Comparison of ENCODE assay signal across 8 cellular contexts in genomic region chr7:50307368-50308012, GRCh38. TPM values are rescaled to one million over a fixed set of nuclear protein-coding genes. Genes with fewer than 3 reads are reported as not detected.
DNase-seq lines count a peak whose midpoint lies in the region; ATAC-seq and TF ChIP-seq lines count a peak whose summit lies in the region.

No MANE protein-coding gene starts in this region.

- peaks cover 29% of the 10 kb centered on the region for H3K36me3 Mint-ChIP-seq in dendritic cell treated with granulocyte-macrophage colony-stimulating factor and Interleukin-4, amounts not matched to agents 40 ng/mL and 50 ng/mL, for 4 days (ENCODE audit: low read depth)
- no peaks in the 10 kb centered on the region for H3K36me3 Mint-ChIP-seq in glutamatergic neuron (ENCODE audit: unreplicated experiment)

- H3K9me3 Mint-ChIP-seq in dendritic cell treated with granulocyte-macrophage colony-stimulating factor and Interleukin-4, amounts not matched to agents 40 ng/mL and 50 ng/mL, for 4 days: no peaks in the 10 kb centered on the region
- peaks cover 2% of the 10 kb centered on the region for H3K9me3 Mint-ChIP-seq in glutamatergic neuron (ENCODE audit: unreplicated experiment)

- TF ChIP-seq CTCF in glutamatergic neuron (IDR thresholded peaks at IDR 0.05; ENCODE audit: partially characterized antibody, unreplicated experiment): no peak

- H3K4me3 Mint-ChIP-seq in dendritic cell treated with granulocyte-macrophage colony-stimulating factor and Interleukin-4, amounts not matched to agents 40 ng/mL and 50 ng/mL, for 4 days: peak overlapping the region; percentile 90
- H3K4me3 Mint-ChIP-seq in glutamatergic neuron (ENCODE audit: unreplicated experiment): no peak overlapping the region

- intact Hi-C loops in dendritic cell treated with granulocyte-macrophage colony-stimulating factor and Interleukin-4, amounts not matched to agents 40 ng/mL and 50 ng/mL, for 4 days (cut with micrococcal nuclease): loop anchor here (5.0 to 10.0 kb wide), 2 partner anchors 95 to 107 kb away; no protein-coding TSS in a partner anchor

- peaks cover 8% of the 10 kb centered on the region for H3K27me3 Mint-ChIP-seq in dendritic cell treated with granulocyte-macrophage colony-stimulating factor and Interleukin-4, amounts not matched to agents 40 ng/mL and 50 ng/mL, for 4 days
- peaks cover 9% of the 10 kb centered on the region for H3K27me3 Mint-ChIP-seq in glutamatergic neuron (ENCODE audit: unreplicated experiment)

- peaks cover 47% of the 10 kb centered on the region for H3K4me1 Mint-ChIP-seq in dendritic cell treated with granulocyte-macrophage colony-stimulating factor and Interleukin-4, amounts not matched to agents 40 ng/mL and 50 ng/mL, for 4 days (ENCODE audit: low read depth)
- H3K4me1 Mint-ChIP-seq in glutamatergic neuron (ENCODE audit: low read depth, unreplicated experiment): peaks cover 2% of the 10 kb centered on the region

- ATAC-seq in GM21447 (IDR thresholded peaks at IDR 0.05; ENCODE audit: unreplicated experiment) (peak; percentile 23), HG02610 (IDR thresholded peaks at IDR 0.05; ENCODE audit: unreplicated experiment) (no peak)

- DNase-seq in CD1c-positive myeloid dendritic cell (ENCODE audit: extremely low spot score): peak; percentile 40
- peak; percentile 57 for DNase-seq in T follicular helper cell (ENCODE audit: low read depth)
- DNase-seq in NCI-H748 (lab: John Stamatoyannopoulos, UW; ENCODE audit: unreplicated experiment): no peak
- DNase-seq in glutamatergic neuron: no peak
- DNase-seq in DMS153 (lab: John Stamatoyannopoulos, UW): no peak

- peak overlapping the region; percentile 88 for H3K27ac Mint-ChIP-seq in dendritic cell treated with granulocyte-macrophage colony-stimulating factor and Interleukin-4, amounts not matched to agents 40 ng/mL and 50 ng/mL, for 4 days
- no peak overlapping the region for H3K27ac Mint-ChIP-seq in glutamatergic neuron (ENCODE audit: unreplicated experiment)

RNA-seq across cellular contexts. Expression of gene IKZF1, which starts 3.0 kb away (rescaled TPM):
- 1.1 TPM for total RNA-seq in glutamatergic neuron (ENCODE audit: unreplicated experiment)

Comparison
In these comparisons a context has a peak if more than half of its experiments do, and no peak if none do; other contexts are left out.
1. DNase-seq: peak in CD1c-positive myeloid dendritic cell (single experiment) and T follicular helper cell (single experiment); none in NCI-H748 (single experiment), glutamatergic neuron (single experiment) and DMS153 (single experiment).